In genomic region chr11:3947084-3947483, GRCh38 we compare ENCODE assay signal across 1 cellular context.
TF ChIP-seq lines count a peak whose summit lies in the region.

No MANE protein-coding gene starts in this region.

TF ChIP-seq in GM12878, 131 proteins besides CTCF, POLR2A, EP300 and RAD21 (continued from another document):
- TF ChIP-seq PKNOX1 (IDR thresholded peaks at IDR 0.05): peak; percentile 75
- no peak for TF ChIP-seq PAX5 (IDR thresholded peaks at IDR 0.05; ENCODE audit: borderline replicate concordance, low read depth, low read length)
- no peak for TF ChIP-seq ZNF24 (IDR thresholded peaks at IDR 0.05)
- TF ChIP-seq NBN (IDR thresholded peaks at IDR 0.05): 0 out of 2 replicates have a peak, but pooled peaks have one; percentile 25
- TF ChIP-seq BHLHE40 (IDR thresholded peaks at IDR 0.05; ENCODE audit: borderline replicate concordance in 1 of 2, low read depth in 2 of 2, low read length in 1 of 2): no peak
- TF ChIP-seq IKZF1 (conservative IDR thresholded peaks at IDR 0.05): 0 out of 2 replicates have a peak, but pooled peaks have one; percentile 26
- peak; percentile 58 to 61; a peak in 3 of 4 replicates for TF ChIP-seq IKZF2 (IDR thresholded peaks at IDR 0.05)
- TF ChIP-seq DPF2 (IDR thresholded peaks at IDR 0.05): no peak
- TF ChIP-seq E2F8 (IDR thresholded peaks at IDR 0.05; ENCODE audit: low read depth, partially characterized antibody): no peak
- TF ChIP-seq FOXK2 (IDR thresholded peaks at IDR 0.05): no peak
- no peak for TF ChIP-seq ZBTB33 (IDR thresholded peaks at IDR 0.05)
- TF ChIP-seq NR2F1 (conservative IDR thresholded peaks at IDR 0.05): peak; percentile 38; the same call in 1 of the 2 replicates
- TF ChIP-seq ZNF384 (IDR thresholded peaks at IDR 0.05; ENCODE audit: borderline replicate concordance, low read depth, low read length): 0 out of 2 replicates have a peak, but pooled peaks have one; percentile 16
- TF ChIP-seq SMARCA5 (IDR thresholded peaks at IDR 0.05): no peak
- TF ChIP-seq RB1 (IDR thresholded peaks at IDR 0.05; ENCODE audit: borderline replicate concordance): no peak
- TF ChIP-seq, protein P1, sequence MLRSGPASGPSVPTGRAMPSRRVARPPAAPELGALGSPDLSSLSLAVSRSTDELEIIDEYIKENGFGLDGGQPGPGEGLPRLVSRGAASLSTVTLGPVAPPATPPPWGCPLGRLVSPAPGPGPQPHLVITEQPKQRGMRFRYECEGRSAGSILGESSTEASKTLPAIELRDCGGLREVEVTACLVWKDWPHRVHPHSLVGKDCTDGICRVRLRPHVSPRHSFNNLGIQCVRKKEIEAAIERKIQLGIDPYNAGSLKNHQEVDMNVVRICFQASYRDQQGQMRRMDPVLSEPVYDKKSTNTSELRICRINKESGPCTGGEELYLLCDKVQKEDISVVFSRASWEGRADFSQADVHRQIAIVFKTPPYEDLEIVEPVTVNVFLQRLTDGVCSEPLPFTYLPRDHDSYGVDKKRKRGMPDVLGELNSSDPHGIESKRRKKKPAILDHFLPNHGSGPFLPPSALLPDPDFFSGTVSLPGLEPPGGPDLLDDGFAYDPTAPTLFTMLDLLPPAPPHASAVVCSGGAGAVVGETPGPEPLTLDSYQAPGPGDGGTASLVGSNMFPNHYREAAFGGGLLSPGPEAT (IDR thresholded peaks at IDR 0.05; ENCODE audit: low read depth): 0 out of 2 replicates have a peak, but pooled peaks have one; percentile 29
- no peak for TF ChIP-seq YBX1 (IDR thresholded peaks at IDR 0.05)
- TF ChIP-seq, protein P2, sequence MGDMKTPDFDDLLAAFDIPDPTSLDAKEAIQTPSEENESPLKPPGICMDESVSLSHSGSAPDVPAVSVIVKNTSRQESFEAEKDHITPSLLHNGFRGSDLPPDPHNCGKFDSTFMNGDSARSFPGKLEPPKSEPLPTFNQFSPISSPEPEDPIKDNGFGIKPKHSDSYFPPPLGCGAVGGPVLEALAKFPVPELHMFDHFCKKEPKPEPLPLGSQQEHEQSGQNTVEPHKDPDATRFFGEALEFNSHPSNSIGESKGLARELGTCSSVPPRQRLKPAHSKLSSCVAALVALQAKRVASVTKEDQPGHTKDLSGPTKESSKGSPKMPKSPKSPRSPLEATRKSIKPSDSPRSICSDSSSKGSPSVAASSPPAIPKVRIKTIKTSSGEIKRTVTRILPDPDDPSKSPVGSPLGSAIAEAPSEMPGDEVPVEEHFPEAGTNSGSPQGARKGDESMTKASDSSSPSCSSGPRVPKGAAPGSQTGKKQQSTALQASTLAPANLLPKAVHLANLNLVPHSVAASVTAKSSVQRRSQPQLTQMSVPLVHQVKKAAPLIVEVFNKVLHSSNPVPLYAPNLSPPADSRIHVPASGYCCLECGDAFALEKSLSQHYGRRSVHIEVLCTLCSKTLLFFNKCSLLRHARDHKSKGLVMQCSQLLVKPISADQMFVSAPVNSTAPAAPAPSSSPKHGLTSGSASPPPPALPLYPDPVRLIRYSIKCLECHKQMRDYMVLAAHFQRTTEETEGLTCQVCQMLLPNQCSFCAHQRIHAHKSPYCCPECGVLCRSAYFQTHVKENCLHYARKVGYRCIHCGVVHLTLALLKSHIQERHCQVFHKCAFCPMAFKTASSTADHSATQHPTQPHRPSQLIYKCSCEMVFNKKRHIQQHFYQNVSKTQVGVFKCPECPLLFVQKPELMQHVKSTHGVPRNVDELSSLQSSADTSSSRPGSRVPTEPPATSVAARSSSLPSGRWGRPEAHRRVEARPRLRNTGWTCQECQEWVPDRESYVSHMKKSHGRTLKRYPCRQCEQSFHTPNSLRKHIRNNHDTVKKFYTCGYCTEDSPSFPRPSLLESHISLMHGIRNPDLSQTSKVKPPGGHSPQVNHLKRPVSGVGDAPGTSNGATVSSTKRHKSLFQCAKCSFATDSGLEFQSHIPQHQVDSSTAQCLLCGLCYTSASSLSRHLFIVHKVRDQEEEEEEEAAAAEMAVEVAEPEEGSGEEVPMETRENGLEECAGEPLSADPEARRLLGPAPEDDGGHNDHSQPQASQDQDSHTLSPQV (IDR thresholded peaks at IDR 0.05): no peak
- TF ChIP-seq EED (IDR thresholded peaks at IDR 0.05; ENCODE audit: low read depth): no peak
- no peak for TF ChIP-seq SP1 (IDR thresholded peaks at IDR 0.05; ENCODE audit: low read depth, low read length)
- peak; percentile 46 for TF ChIP-seq RUNX3 (IDR thresholded peaks at IDR 0.05; ENCODE audit: low read length)
- TF ChIP-seq IRF3 (IDR thresholded peaks at IDR 0.05): no peak
- no peak for TF ChIP-seq YY1 (IDR thresholded peaks at IDR 0.05; ENCODE audit: low read depth, low read length)
- TF ChIP-seq CBX3 (IDR thresholded peaks at IDR 0.05; ENCODE audit: borderline replicate concordance, low read depth): no peak
